In the genomic region with DNA sequence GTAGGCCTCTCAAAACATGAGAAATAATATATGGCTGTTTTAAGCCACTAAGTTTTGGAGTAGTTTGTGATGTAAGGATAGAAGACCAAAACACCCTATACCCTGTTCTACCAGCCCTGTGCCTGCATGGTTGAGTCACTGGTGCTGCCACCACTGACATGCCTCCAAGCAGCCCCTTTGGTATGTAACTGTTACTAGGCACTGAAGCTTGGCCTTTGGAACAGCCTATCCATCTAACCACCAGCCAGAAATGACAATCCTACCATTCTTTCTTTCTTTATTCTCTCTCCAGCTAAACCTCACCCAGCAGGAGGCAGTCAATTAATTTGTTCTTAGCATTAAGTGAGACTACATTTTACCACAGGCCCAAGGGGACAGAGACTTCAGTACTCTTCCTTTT, we compare ENCODE assay signal across 24 cellular contexts.
DNase-seq lines count a peak whose midpoint lies in the region; ATAC-seq, FAIRE-seq and TF ChIP-seq lines count a peak whose summit lies in the region.
"Had no signal": no experiment of that assay in that cellular context is flagged by ENCODE, and none has a peak within 500 bp of the region (broad histone marks: within the 10 kb centered on the region; RNA-seq: fewer than 3 reads in every experiment).

No MANE protein-coding gene starts in this region.

- H3K36me3 ChIP-seq in keratinocyte (ENCODE audit: control insufficient read depth in 2 of 2, extremely low read depth in 1 of 2, insufficient read depth in 2 of 2, low read length in 2 of 2), result no peaks in the 10 kb centered on the region
- H3K36me3 ChIP-seq: BLaER1 treated with 17β-estradiol and CSF1 and Interleukin-3, amounts not matched to agents 10 nM and 100 nM; cardiac muscle cell; ovary; stomach; transverse colon had no signal

- peak; percentile 63 for FAIRE-seq in keratinocyte (lab: Jason Lieb, UNC)
- no peak for FAIRE-seq in GM12892 (lab: Jason Lieb, UNC)
- FAIRE-seq: A549, frontal cortex, K562 had no signal

- DNase-seq in AG08395 (ENCODE audit: low spot score) (peak; percentile 53), HT1080 (ENCODE audit: low read depth) (peak; percentile 67), astrocyte of the hippocampus (ENCODE audit: low read depth, low spot score) (peak; percentile 86), keratinocyte (ENCODE audit: low read depth, low spot score) (no peak), nucleus accumbens (lab: John Stamatoyannopoulos, UW) (no peak), GM12892 (ENCODE audit: insufficient read length) (no peak), DMS153 (lab: John Stamatoyannopoulos, UW) (no peak)
- DNase-seq: activated CD8-positive, alpha-beta T cell treated with anti-CD3 and anti-CD28 coated beads, Interleukin-2, amount 10 ng/mL, durations not matched to agents 7 days and 5 days; activated T-cell treated with anti-CD3 and anti-CD28 coated beads, Interleukin-2, amount 50 U/mL, for 24 hours; H9; NCI-H1436 treated with DMSO at 0.1 percent for 48 hours; NCI-H510A treated with DMSO at 0.1 percent for 48 hours; ovary; right cardiac atrium; RPMI8226; stomach; transverse colon had no signal

- H3K79me2 ChIP-seq in keratinocyte (ENCODE audit: control insufficient read depth, insufficient read depth, low read length), result no peaks in the 10 kb centered on the region

- no peaks in the 10 kb centered on the region for H3K27me3 ChIP-seq in keratinocyte (ENCODE audit: control insufficient read depth, extremely low read depth, insufficient read depth, low read length)
- H3K27me3 ChIP-seq: BLaER1 treated with 17β-estradiol and CSF1 and Interleukin-3, amounts not matched to agents 10 nM and 100 nM; cardiac muscle cell; ovary; stomach; transverse colon had no signal

- H3K27ac ChIP-seq in keratinocyte (ENCODE audit: control insufficient read depth, insufficient read depth, low read length), result no peak overlapping the region
- H3K27ac ChIP-seq: A549; BLaER1 treated with 17β-estradiol and CSF1 and Interleukin-3, amounts not matched to agents 10 nM and 100 nM; cardiac muscle cell; ovary; stomach; transverse colon had no signal

- H4K20me1 ChIP-seq in keratinocyte (ENCODE audit: control insufficient read depth, extremely low read depth, insufficient read depth, low read length), result no peaks in the 10 kb centered on the region
- H4K20me1 ChIP-seq: BLaER1 treated with 17β-estradiol and CSF1 and Interleukin-3, amounts not matched to agents 10 nM and 100 nM had no signal

- no peaks in the 10 kb centered on the region for H3K9me1 ChIP-seq in keratinocyte (ENCODE audit: control insufficient read depth, extremely low read depth, insufficient read depth, low read length)

- ATAC-seq in GM21515 (IDR thresholded peaks at IDR 0.05; ENCODE audit: unreplicated experiment), result no peak
- ATAC-seq: A549; activated CD4-positive, CD25-positive, alpha-beta regulatory T cell treated with anti-CD3 and anti-CD28 coated beads, Interleukin-2, amount 50 U/mL, for 24 hours; activated CD8-positive, alpha-beta T cell treated with anti-CD3 and anti-CD28 coated beads, Interleukin-2, amount 10 ng/mL, durations not matched to agents 7 days and 5 days; K562; right cardiac atrium had no signal

- dilution Hi-C loops in keratinocyte (cut with MboI; ENCODE audit: extremely low pct_ligation_motif_present, low sequenced_read_pairs), result no loop called here

- no peak overlapping the region for H2AFZ ChIP-seq in keratinocyte (ENCODE audit: control insufficient read depth, low read length)

- no peak for TF ChIP-seq POLR2A in GM12892 (IDR thresholded peaks at IDR 0.05; ENCODE audit: low read depth, low read length)

- H3K9ac ChIP-seq in keratinocyte (ENCODE audit: control insufficient read depth, extremely low read depth, insufficient read depth, low read length), result no peak overlapping the region
- H3K9ac ChIP-seq: BLaER1 treated with 17β-estradiol and CSF1 and Interleukin-3, amounts not matched to agents 10 nM and 100 nM had no signal

- H3K4me3 ChIP-seq in keratinocyte (ENCODE audit: control insufficient read depth in 2 of 3, extremely low read depth in 1 of 3, insufficient read depth in 2 of 3, low read depth in 1 of 3, low read length in 3 of 3), result no peak overlapping the region
- H3K4me3 ChIP-seq: A549; BLaER1 treated with 17β-estradiol and CSF1 and Interleukin-3, amounts not matched to agents 10 nM and 100 nM; cardiac muscle cell; K562; ovary; stomach; transverse colon had no signal

- peaks cover 12% of the 10 kb centered on the region for H3K4me1 ChIP-seq in keratinocyte (ENCODE audit: control insufficient read depth, extremely low read depth, insufficient read depth, low read length)
- H3K4me1 ChIP-seq: A549; BLaER1 treated with 17β-estradiol and CSF1 and Interleukin-3, amounts not matched to agents 10 nM and 100 nM; stomach; transverse colon had no signal

- TF ChIP-seq CTCF in keratinocyte (optimal IDR thresholded peaks at IDR 0.05 in 1 of 3, IDR thresholded peaks at IDR 0.05 in 1 of 3, conservative IDR thresholded peaks at IDR 0.05 in 1 of 3; ENCODE audit: extremely low read depth in 1 of 3, insufficient read depth in 2 of 3, low read length in 3 of 3), result peak in 1 of 3 experiments; percentile 0

- no peaks in the 10 kb centered on the region for H3K9me3 ChIP-seq in keratinocyte (ENCODE audit: control insufficient read depth, low read depth, low read length)
- H3K9me3 ChIP-seq: A549, ovary, stomach, transverse colon had no signal

- no peak overlapping the region for H3K4me2 ChIP-seq in keratinocyte (ENCODE audit: control insufficient read depth, extremely low read depth, insufficient read depth, low read depth, low read length)
- H3K4me2 ChIP-seq: A549; BLaER1 treated with 17β-estradiol and CSF1 and Interleukin-3, amounts not matched to agents 10 nM and 100 nM had no signal

Comparison
In these comparisons a context has a peak if more than half of its experiments do, and no peak if none do; other contexts are left out.
1. DNase-seq: peak in AG08395 (single experiment), HT1080 (single experiment) and astrocyte of the hippocampus (single experiment); none in keratinocyte (single experiment), nucleus accumbens (0 of 56), GM12892 (single experiment) and DMS153 (single experiment).